ENCODE assay signal across 11 cellular contexts in the genomic region with DNA sequence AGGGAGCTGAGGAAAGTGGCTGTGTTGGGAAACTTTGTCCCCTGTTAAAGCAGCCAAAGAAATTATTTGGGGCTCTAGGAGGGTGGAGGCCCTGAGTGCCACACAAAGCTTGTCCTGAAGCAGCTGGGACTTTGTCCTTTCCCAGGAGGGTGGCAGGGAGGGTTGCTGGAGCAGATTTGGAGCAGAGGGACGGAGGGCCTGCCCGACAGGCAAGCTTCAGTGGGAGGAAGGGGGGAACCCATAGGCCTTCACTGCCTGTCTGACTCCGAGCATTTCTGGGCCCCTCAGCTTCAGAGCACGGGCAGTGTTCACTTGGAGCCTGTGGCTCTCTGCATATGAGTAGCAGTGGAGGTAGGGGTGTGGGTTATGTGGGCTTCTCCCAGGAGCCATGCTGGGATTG. TPM values are rescaled to one million over a fixed set of nuclear protein-coding genes. Genes with fewer than 3 reads are reported as not detected.
"Had no signal": no experiment of that assay in that cellular context is flagged by ENCODE, and none has a peak within 500 bp of the region (broad histone marks: within the 10 kb centered on the region; RNA-seq: fewer than 3 reads in every experiment).

No MANE protein-coding gene starts in this region.

- H3K9ac ChIP-seq: GM23248 had no signal

- FAIRE-seq: HepG2 had no signal

- H3K27ac ChIP-seq: GM23248, HL-60 had no signal

- H3K36me3 ChIP-seq: HAP-1 had no signal

- H3K4me3 ChIP-seq: GM23248, HAP-1 had no signal

- H3K4me1 ChIP-seq: HAP-1 had no signal

- ATAC-seq: HCT116, HepG2 had no signal

- H2AFZ ChIP-seq: GM23248 had no signal

- DNase-seq: GM23248, GOT3, H7, HFFc6 had no signal

- H3K9me3 ChIP-seq: HAP-1 had no signal

RNA-seq across cellular contexts. Expression of a gene that starts 7.2 kb away (rescaled TPM):
- total RNA-seq: GM23248, H4, H7, HepG2, HFFc6, HT1080 had no signal
- polyA plus RNA-seq: GM23248, HepG2, IgD-negative memory B cell had no signal

RNA-seq across cellular contexts. Expression of a gene that starts 11.5 kb away (rescaled TPM):
- total RNA-seq: GM23248, H4, H7, HepG2, HFFc6, HT1080 had no signal
- polyA plus RNA-seq: GM23248, HepG2, IgD-negative memory B cell had no signal

RNA-seq across cellular contexts. Expression of a gene that starts 32.1 kb away (rescaled TPM):
- total RNA-seq: GM23248, H4, HepG2, HFFc6, HT1080 had no signal
- polyA plus RNA-seq: HepG2, IgD-negative memory B cell had no signal
